8 cellular contexts compared by ENCODE assay signal in the genomic region with DNA sequence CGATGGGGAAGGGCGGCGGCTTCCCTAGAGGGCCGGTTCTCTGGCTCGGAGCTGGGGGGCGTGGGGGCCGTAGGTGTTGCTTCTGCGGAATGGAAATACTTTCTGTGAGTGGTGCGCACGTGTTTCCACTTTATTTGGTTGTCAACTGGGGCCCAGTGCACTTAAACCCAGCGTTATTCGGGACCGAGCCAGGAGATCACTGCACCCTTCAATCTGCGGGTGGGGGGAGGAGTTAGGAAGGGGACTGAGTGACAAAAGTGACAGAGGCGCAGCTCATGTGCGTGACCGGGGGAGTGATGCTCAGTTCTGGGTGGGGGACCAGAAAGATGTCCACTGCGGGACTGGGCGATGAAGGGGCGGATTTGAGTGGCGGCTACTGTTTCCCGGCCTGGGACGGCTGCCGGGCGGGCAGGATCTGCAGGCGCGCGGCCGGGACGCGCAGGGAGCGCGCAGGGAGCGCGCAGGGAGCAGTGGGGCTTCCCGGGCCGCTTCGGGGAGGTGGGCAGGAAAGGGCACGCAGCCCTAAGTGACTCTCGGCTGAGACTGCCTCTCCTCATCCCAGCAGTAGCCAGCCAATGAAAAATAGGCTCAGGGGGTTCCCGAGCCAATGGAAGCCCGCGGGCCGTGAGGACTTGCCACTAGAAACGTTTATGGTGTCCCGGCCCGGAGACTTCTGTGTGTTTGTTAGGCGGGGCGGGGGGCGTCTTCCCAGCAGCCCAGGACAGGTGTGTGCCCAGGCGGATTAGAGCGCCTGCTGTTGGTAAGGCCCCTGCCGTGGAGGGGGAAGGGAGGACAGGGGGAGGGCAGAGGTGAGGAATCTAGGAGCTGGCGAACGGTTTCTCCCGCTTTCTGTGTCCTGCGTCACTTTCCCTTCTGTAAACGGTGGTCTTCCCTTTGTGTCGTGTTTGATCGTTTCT. TPM values are rescaled to one million over a fixed set of nuclear protein-coding genes. Genes with fewer than 3 reads are reported as not detected.
A peak's percentile ranks its signal among the peaks of the same experiment; 100 is the strongest.
DNase-seq lines count a peak whose midpoint lies in the region; ATAC-seq and TF ChIP-seq lines count a peak whose summit lies in the region.

No MANE protein-coding gene starts in this region.

- 3 to 16% (median 4%) methylated on average over 13 to 60 of the region's 60 CpGs for WGBS in heart left ventricle, 4 donors
- WGBS in aorta, 2 donors = 2 to 3% methylated on average over 56 to 60 of the region's 60 CpGs

- peak overlapping the region; percentile 96 for H3K27ac Mint-ChIP-seq in activated naive CD4-positive, alpha-beta T cell treated with anti-CD3 and anti-CD28 coated beads, Interleukin-2, amount 50 U/mL, for 72 hours
- peak overlapping the region; percentile 52 for H3K27ac Mint-ChIP-seq in progenitor cell of endocrine pancreas

- no peak for TF ChIP-seq CTCF in heart left ventricle (IDR thresholded peaks at IDR 0.05)
- no peak for TF ChIP-seq CTCF in progenitor cell of endocrine pancreas (IDR thresholded peaks at IDR 0.05; ENCODE audit: unreplicated experiment)

- no peaks in the 10 kb centered on the region for H3K9me3 Mint-ChIP-seq in activated naive CD4-positive, alpha-beta T cell treated with anti-CD3 and anti-CD28 coated beads, Interleukin-2, amount 50 U/mL, for 72 hours
- no peaks in the 10 kb centered on the region for H3K9me3 Mint-ChIP-seq in progenitor cell of endocrine pancreas (ENCODE audit: low read depth)

- H3K9me3 ChIP-seq in SJCRH30 (replicated peaks) = no peaks in the 10 kb centered on the region
- H3K9me3 ChIP-seq in heart left ventricle = no peaks in the 10 kb centered on the region
- no peaks in the 10 kb centered on the region for H3K9me3 ChIP-seq in aorta (ENCODE audit: control insufficient read depth, low read length)

- TF ChIP-seq POLR2A in heart left ventricle (IDR thresholded peaks at IDR 0.05) = no peak

- H3K27me3 ChIP-seq in SJCRH30 = no peaks in the 10 kb centered on the region
- peaks cover 0 to 7% (median 0%) of the 10 kb centered on the region in 9 donors for H3K27me3 ChIP-seq in heart left ventricle
- H3K27me3 ChIP-seq in aorta (ENCODE audit: control insufficient read depth in 1 of 2, insufficient read depth in 2 of 2, low read length in 1 of 2) = no peaks in the 10 kb centered on the region

- H3K4me3 ChIP-seq in SJCRH30 (peak overlapping the region; percentile 32), heart left ventricle (peak overlapping the region; percentile 16 to 68 (median 54)), aorta (ENCODE audit: low read length in 2 of 2) (peak overlapping the region; percentile 27 to 37)

- peak; percentile 54 for DNase-seq in AG20443 (ENCODE audit: low spot score)
- DNase-seq in SJCRH30 = peak; percentile 22 to 39
- DNase-seq in activated naive CD4-positive, alpha-beta T cell treated with anti-CD3 and anti-CD28 coated beads, Interleukin-2, amount 50 U/mL, for 72 hours (ENCODE audit: low spot score in 2 of 2) = peak; percentile 65 to 76
- peak in 4 of 5 donors; percentile 34 to 64 (median 56) for DNase-seq in heart left ventricle
- peak; percentile 44 for DNase-seq in progenitor cell of endocrine pancreas (ENCODE audit: low spot score, unreplicated experiment)
- peak; percentile 68 to 83 for DNase-seq in aorta
- no peak for DNase-seq in NOMO-1 treated with DMSO at 0.1 percent for 48 hours (lab: John Stamatoyannopoulos, UW; ENCODE audit: unreplicated experiment)

- intact Hi-C loops in heart left ventricle (cut with DNase I) = loop anchor here in 4 of 10 donors (2.0 to 10.0 kb wide), 4 partner anchors 54 to 74 kb away; a partner anchor contains a TSS
- intact Hi-C loops in aorta (cut with DNase I) = no loop called here

- no peaks in the 10 kb centered on the region for H3K36me3 ChIP-seq in SJCRH30
- H3K36me3 ChIP-seq in heart left ventricle = no peaks in the 10 kb centered on the region
- H3K36me3 ChIP-seq in aorta (ENCODE audit: control insufficient read depth in 1 of 2, insufficient read depth in 2 of 2, low read length in 1 of 2) = no peaks in the 10 kb centered on the region

- H3K4me3 Mint-ChIP-seq in progenitor cell of endocrine pancreas (ENCODE audit: low read depth) = peak overlapping the region; percentile 76

- H3K27me3 Mint-ChIP-seq in progenitor cell of endocrine pancreas = peaks cover 32% of the 10 kb centered on the region

- peaks cover 10% of the 10 kb centered on the region for H3K4me1 Mint-ChIP-seq in progenitor cell of endocrine pancreas (ENCODE audit: low read depth)

- H3K36me3 Mint-ChIP-seq in activated naive CD4-positive, alpha-beta T cell treated with anti-CD3 and anti-CD28 coated beads, Interleukin-2, amount 50 U/mL, for 72 hours = peaks cover 0 to 17% of the 10 kb centered on the region in 2 donors
- no peaks in the 10 kb centered on the region for H3K36me3 Mint-ChIP-seq in progenitor cell of endocrine pancreas (ENCODE audit: insufficient read depth)

- H3K27ac ChIP-seq in SJCRH30 (no peak overlapping the region), heart left ventricle (peak overlapping the region in 9 of 12 donors; percentile 10 to 84 (median 47)), aorta (ENCODE audit: low read depth in 1 of 2, low read length in 2 of 2) (no peak overlapping the region)

- ATAC-seq in HG03439 (IDR thresholded peaks at IDR 0.05; ENCODE audit: unreplicated experiment) (peak; percentile 22), heart left ventricle (peak; percentile 19 to 80 (median 72)), aorta (ENCODE audit: low FRiP score) (peak; percentile 49)
- ATAC-seq in activated naive CD4-positive, alpha-beta T cell treated with anti-CD3 and anti-CD28 coated beads, Interleukin-2, amount 50 U/mL, for 72 hours = peak; percentile 67

- H3K4me1 ChIP-seq in SJCRH30 = no peaks in the 10 kb centered on the region
- peaks cover 0 to 41% (median 10%) of the 10 kb centered on the region in 12 donors for H3K4me1 ChIP-seq in heart left ventricle
- no peaks in the 10 kb centered on the region for H3K4me1 ChIP-seq in aorta (ENCODE audit: control insufficient read depth in 1 of 2, insufficient read depth in 2 of 2, low read length in 2 of 2)

RNA-seq across cellular contexts. Expression of a gene that starts 54.3 kb away (rescaled TPM):
- total RNA-seq in SJCRH30 (2014; rRNA removed; shearing (Covaris generic)) = 1.8 TPM in 2 replicates
- total RNA-seq in activated naive CD4-positive, alpha-beta T cell treated with anti-CD3 and anti-CD28 coated beads, Interleukin-2, amount 50 U/mL, for 72 hours = 10 to 100 TPM; 28.4 to 38.6 TPM
- total RNA-seq in heart left ventricle (10 to 100 TPM in 5 of 9 donors, 1 to 10 TPM in 4; 8.1 to 18.7 (median 13.2) TPM), progenitor cell of endocrine pancreas (11.3 and 13.8 TPM in 2 replicates), aorta (10 to 100 TPM; 19.5 to 24.9 TPM)
- polyA plus RNA-seq in heart left ventricle (1 to 10 TPM; 3.0 to 5.9 TPM), aorta (1 to 10 TPM; 4.1 to 9.5 TPM)

Comparison
In these comparisons a context has a peak if more than half of its experiments do, and no peak if none do; other contexts are left out.
1. ATAC-seq: peak in every context shown above with its lines; median percentile 72 in heart left ventricle; 67 in activated naive CD4-positive, alpha-beta T cell treated with anti-CD3 and anti-CD28 coated beads, Interleukin-2, amount 50 U/mL, for 72 hours; 49 in aorta; 22 in HG03439.
2. H3K27ac ChIP-seq: peak in heart left ventricle (9 of 12); none in SJCRH30 (single experiment) and aorta (0 of 2).
3. Peak in every context shown above with its lines, with median percentiles within 50 percentile points of each other: H3K4me3 ChIP-seq.